8 cellular contexts compared by ENCODE assay signal in the genomic region with DNA sequence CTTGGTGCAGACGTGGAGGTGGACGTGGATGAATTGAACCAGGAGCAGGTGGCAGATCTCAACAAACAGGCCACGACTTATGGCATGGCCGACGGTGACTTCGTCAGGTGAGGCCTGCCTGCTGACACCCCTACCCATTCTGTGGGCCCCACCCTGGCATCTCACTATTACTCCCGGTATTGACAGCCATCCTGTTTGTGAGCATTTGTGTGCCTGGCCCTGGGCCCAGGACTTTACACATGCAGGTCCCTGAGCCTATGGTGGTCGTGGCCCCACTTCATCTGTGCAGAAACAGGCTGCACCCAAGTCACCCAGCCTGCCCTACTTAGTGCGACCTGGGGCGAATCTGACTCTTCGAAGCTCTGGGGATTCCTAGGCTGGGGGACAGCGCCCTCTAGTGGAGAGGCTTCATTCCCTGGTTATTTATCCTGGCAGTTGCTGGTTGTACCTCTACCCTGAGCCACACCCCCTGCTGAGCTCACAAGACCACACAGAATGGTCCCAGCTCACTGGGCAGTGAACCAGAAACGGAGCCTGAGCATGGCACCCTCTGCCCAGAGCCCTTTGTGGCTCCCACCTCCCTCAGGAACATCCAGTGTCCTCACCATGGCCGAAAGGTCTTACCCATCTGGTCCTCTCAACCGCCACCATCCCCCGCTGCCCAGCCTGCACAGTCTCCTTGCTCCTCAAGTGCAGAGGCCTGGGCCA. TPM values are rescaled to one million over a fixed set of nuclear protein-coding genes. Genes with fewer than 3 reads are reported as not detected.
DNase-seq lines count a peak whose midpoint lies in the region; ATAC-seq, FAIRE-seq and TF ChIP-seq lines count a peak whose summit lies in the region.

No MANE protein-coding gene starts in this region.

- no peaks in the 10 kb centered on the region for H3K4me1 ChIP-seq in breast epithelium
- H3K4me1 ChIP-seq in keratinocyte (ENCODE audit: control insufficient read depth, extremely low read depth, insufficient read depth, low read length): no peaks in the 10 kb centered on the region

- H4K20me1 ChIP-seq in keratinocyte (ENCODE audit: control insufficient read depth, extremely low read depth, insufficient read depth, low read length): peaks cover 11% of the 10 kb centered on the region

- dilution Hi-C loops in keratinocyte (cut with MboI; ENCODE audit: extremely low pct_ligation_motif_present, low sequenced_read_pairs): no loop called here

- H3K79me2 ChIP-seq in keratinocyte (ENCODE audit: control insufficient read depth, insufficient read depth, low read length): no peaks in the 10 kb centered on the region

- H3K27ac ChIP-seq in breast epithelium (no peak overlapping the region), keratinocyte (ENCODE audit: control insufficient read depth, insufficient read depth, low read length) (no peak overlapping the region)

- no peaks in the 10 kb centered on the region for H3K9me3 ChIP-seq in breast epithelium
- no peaks in the 10 kb centered on the region for H3K9me3 ChIP-seq in keratinocyte (ENCODE audit: control insufficient read depth, low read depth, low read length)

- peak; percentile 85 for FAIRE-seq in keratinocyte (lab: Jason Lieb, UNC)

- peak; percentile 84 for TF ChIP-seq CTCF in AG10803 (conservative IDR thresholded peaks at IDR 0.05; ENCODE audit: low read length)
- TF ChIP-seq CTCF in breast epithelium (IDR thresholded peaks at IDR 0.05): peak; percentile 27 to 85 (median 79)
- peak; percentile 90 to 96 (median 93) for TF ChIP-seq CTCF in keratinocyte (optimal IDR thresholded peaks at IDR 0.05 in 1 of 3, IDR thresholded peaks at IDR 0.05 in 1 of 3, conservative IDR thresholded peaks at IDR 0.05 in 1 of 3; ENCODE audit: extremely low read depth in 1 of 3, insufficient read depth in 2 of 3, low read length in 3 of 3)

- no peak overlapping the region for H3K9ac ChIP-seq in keratinocyte (ENCODE audit: control insufficient read depth, extremely low read depth, insufficient read depth, low read length)

- DNase-seq in AG10803 (ENCODE audit: low read depth) (peak; percentile 67), NCI-H2196 (lab: John Stamatoyannopoulos, UW; ENCODE audit: unreplicated experiment) (peak; percentile 83), breast epithelium (ENCODE audit: low spot score in 2 of 2) (peak in 1 of 2 donors; percentile 81), keratinocyte (ENCODE audit: low read depth, low spot score) (no peak)
- DNase-seq in activated CD4-positive, CD25-positive, alpha-beta regulatory T cell treated with anti-CD3 and anti-CD28 coated beads, Interleukin-2, amount 50 U/mL, for 16 hours (ENCODE audit: low read depth, low spot score): peak; percentile 68
- peak; percentile 82 for DNase-seq in stimulated activated CD4-positive, alpha-beta T cell treated with anti-CD3 and anti-CD28 coated beads, Interleukin-1b, Interleukin-23, amount 100 ng/mL, for 48 hours

- H3K4me3 ChIP-seq in AG10803 (ENCODE audit: low read length): no peak overlapping the region
- H3K4me3 ChIP-seq in breast epithelium: no peak overlapping the region
- H3K4me3 ChIP-seq in keratinocyte (ENCODE audit: control insufficient read depth in 2 of 3, extremely low read depth in 1 of 3, insufficient read depth in 2 of 3, low read depth in 1 of 3, low read length in 3 of 3): no peak overlapping the region

- no peak for TF ChIP-seq POLR2A in breast epithelium (IDR thresholded peaks at IDR 0.05)

- H3K27me3 ChIP-seq in breast epithelium (no peaks in the 10 kb centered on the region), keratinocyte (ENCODE audit: control insufficient read depth, extremely low read depth, insufficient read depth, low read length) (no peaks in the 10 kb centered on the region)

- no peak overlapping the region for H3K4me2 ChIP-seq in keratinocyte (ENCODE audit: control insufficient read depth, extremely low read depth, insufficient read depth, low read depth, low read length)

- ATAC-seq in GM19351 (IDR thresholded peaks at IDR 0.05; ENCODE audit: unreplicated experiment) (peak; percentile 51), GM19455 (IDR thresholded peaks at IDR 0.05; ENCODE audit: unreplicated experiment) (no peak)

- intact Hi-C loops in breast epithelium (cut with DNase I; ENCODE audit: low total_unique reads): no loop called here

- H3K9me1 ChIP-seq in keratinocyte (ENCODE audit: control insufficient read depth, extremely low read depth, insufficient read depth, low read length): no peaks in the 10 kb centered on the region

- H3K36me3 ChIP-seq in breast epithelium (peaks cover 7% of the 10 kb centered on the region), keratinocyte (ENCODE audit: control insufficient read depth in 2 of 2, extremely low read depth in 1 of 2, insufficient read depth in 2 of 2, low read length in 2 of 2) (peaks cover 48 to 49% of the 10 kb centered on the region in 2 experiments)

- no peak overlapping the region for H2AFZ ChIP-seq in keratinocyte (ENCODE audit: control insufficient read depth, low read length)

RNA-seq across cellular contexts. Expression of a gene that starts 16.9 kb away (rescaled TPM):
- total RNA-seq in breast epithelium: 1 to 10 TPM in 2 of 3 donors, under 1 TPM in 1; 0.98 to 1.9 (median 1.3) TPM
- 0.13 to 1.6 TPM (median 0.25 TPM) in 3 replicates for polyA plus RNA-seq in keratinocyte
- polyA plus RNA-seq in keratinocyte (2011; ENCODE audit: low read depth): 0.92 TPM
- 0.33 and 0.70 TPM in 2 replicates for polyA plus RNA-seq in keratinocyte (2011; cell fraction: cytosol; rRNA removed)
- 0.76 and 1.2 TPM in 2 replicates for polyA plus RNA-seq in keratinocyte (2011; cell fraction: nucleus; rRNA removed)
- 1.5 and 4.8 TPM in 2 replicates for polyA plus RNA-seq in keratinocyte (2012; ENCODE audit: low replicate concordance)
- polyA minus RNA-seq in keratinocyte: 0.22 to 1.9 TPM (median 0.63 TPM) in 3 replicates
- polyA minus RNA-seq in keratinocyte (2011; cell fraction: cytosol; rRNA and poly(A)+ RNA removed): 3.5 TPM
- 0.93 and 1.3 TPM in 2 replicates for polyA minus RNA-seq in keratinocyte (2011; cell fraction: nucleus; rRNA and poly(A)+ RNA removed)

RNA-seq across cellular contexts. Expression of a gene that starts 19.6 kb away (rescaled TPM):
- 10 to 100 TPM; 21.3 to 35.1 (median 22.1) TPM for total RNA-seq in breast epithelium
- polyA plus RNA-seq in keratinocyte: 23.1 to 30.1 TPM (median 23.7 TPM) in 3 replicates
- polyA plus RNA-seq in keratinocyte (2011; ENCODE audit: low read depth): 11.2 TPM
- 23.8 and 38.6 TPM in 2 replicates for polyA plus RNA-seq in keratinocyte (2011; cell fraction: cytosol; rRNA removed)
- polyA plus RNA-seq in keratinocyte (2011; cell fraction: nucleus; rRNA removed): 29.1 and 34.3 TPM in 2 replicates
- 22.1 and 31.8 TPM in 2 replicates for polyA plus RNA-seq in keratinocyte (2012; ENCODE audit: low replicate concordance)
- polyA minus RNA-seq in keratinocyte: 8.8 to 9.3 TPM (median 9.3 TPM) in 3 replicates
- polyA minus RNA-seq in keratinocyte (2011; cell fraction: cytosol; rRNA and poly(A)+ RNA removed): 33.4 TPM
- 7.9 and 8.5 TPM in 2 replicates for polyA minus RNA-seq in keratinocyte (2011; cell fraction: nucleus; rRNA and poly(A)+ RNA removed)

RNA-seq across cellular contexts. Expression of a gene that starts 20.6 kb away (rescaled TPM):
- 10 to 100 TPM; 49.9 to 80.3 (median 57.0) TPM for total RNA-seq in breast epithelium
- 15.7 to 21.4 TPM (median 19.7 TPM) in 3 replicates for polyA plus RNA-seq in keratinocyte
- polyA plus RNA-seq in keratinocyte (2011; ENCODE audit: low read depth): 47.9 TPM
- 4.4 and 7.1 TPM in 2 replicates for polyA plus RNA-seq in keratinocyte (2011; cell fraction: cytosol; rRNA removed)
- polyA plus RNA-seq in keratinocyte (2011; cell fraction: nucleus; rRNA removed): 61.4 and 64.9 TPM in 2 replicates
- 32.0 and 49.1 TPM in 2 replicates for polyA plus RNA-seq in keratinocyte (2012; ENCODE audit: low replicate concordance)
- polyA minus RNA-seq in keratinocyte: 8.5 to 25.1 TPM (median 22.6 TPM) in 3 replicates
- polyA minus RNA-seq in keratinocyte (2011; cell fraction: cytosol; rRNA and poly(A)+ RNA removed): 5.4 TPM
- polyA minus RNA-seq in keratinocyte (2011; cell fraction: nucleus; rRNA and poly(A)+ RNA removed): 10.3 and 14.9 TPM in 2 replicates

RNA-seq across cellular contexts. Expression of a gene that starts 33.6 kb away (rescaled TPM):
- 10 to 100 TPM; 18.6 to 50.8 (median 33.8) TPM for total RNA-seq in breast epithelium
- polyA plus RNA-seq in keratinocyte: 8.6 to 15.2 TPM (median 10.2 TPM) in 3 replicates
- 24.7 TPM for polyA plus RNA-seq in keratinocyte (2011; ENCODE audit: low read depth)
- polyA plus RNA-seq in keratinocyte (2011; cell fraction: cytosol; rRNA removed): 5.7 and 15.6 TPM in 2 replicates
- 13.8 and 16.9 TPM in 2 replicates for polyA plus RNA-seq in keratinocyte (2011; cell fraction: nucleus; rRNA removed)
- 12.6 and 19.5 TPM in 2 replicates for polyA plus RNA-seq in keratinocyte (2012; ENCODE audit: low replicate concordance)
- polyA minus RNA-seq in keratinocyte: 8.6 to 15.6 TPM (median 11.1 TPM) in 3 replicates
- 22.6 TPM for polyA minus RNA-seq in keratinocyte (2011; cell fraction: cytosol; rRNA and poly(A)+ RNA removed)
- 8.8 and 8.9 TPM in 2 replicates for polyA minus RNA-seq in keratinocyte (2011; cell fraction: nucleus; rRNA and poly(A)+ RNA removed)

RNA-seq across cellular contexts. Expression of a gene that starts 58.1 kb away (rescaled TPM):
- total RNA-seq in breast epithelium: 10 to 100 TPM in 1 of 3 donors, 1 to 10 TPM in 2; 5.8 to 12.5 (median 8.2) TPM
- 3.6 to 7.3 TPM (median 4.5 TPM) in 3 replicates for polyA plus RNA-seq in keratinocyte
- 3.0 TPM for polyA plus RNA-seq in keratinocyte (2011; ENCODE audit: low read depth)
- 4.3 and 9.4 TPM in 2 replicates for polyA plus RNA-seq in keratinocyte (2011; cell fraction: cytosol; rRNA removed)
- 5.5 and 8.3 TPM in 2 replicates for polyA plus RNA-seq in keratinocyte (2011; cell fraction: nucleus; rRNA removed)
- 7.7 and 10.2 TPM in 2 replicates for polyA plus RNA-seq in keratinocyte (2012; ENCODE audit: low replicate concordance)
- polyA minus RNA-seq in keratinocyte: 3.4 to 7.1 TPM (median 4.6 TPM) in 3 replicates
- 19.0 TPM for polyA minus RNA-seq in keratinocyte (2011; cell fraction: cytosol; rRNA and poly(A)+ RNA removed)
- polyA minus RNA-seq in keratinocyte (2011; cell fraction: nucleus; rRNA and poly(A)+ RNA removed): 4.9 and 5.5 TPM in 2 replicates
